Comparison of ENCODE assay signal across 17 cellular contexts in the genomic region with DNA sequence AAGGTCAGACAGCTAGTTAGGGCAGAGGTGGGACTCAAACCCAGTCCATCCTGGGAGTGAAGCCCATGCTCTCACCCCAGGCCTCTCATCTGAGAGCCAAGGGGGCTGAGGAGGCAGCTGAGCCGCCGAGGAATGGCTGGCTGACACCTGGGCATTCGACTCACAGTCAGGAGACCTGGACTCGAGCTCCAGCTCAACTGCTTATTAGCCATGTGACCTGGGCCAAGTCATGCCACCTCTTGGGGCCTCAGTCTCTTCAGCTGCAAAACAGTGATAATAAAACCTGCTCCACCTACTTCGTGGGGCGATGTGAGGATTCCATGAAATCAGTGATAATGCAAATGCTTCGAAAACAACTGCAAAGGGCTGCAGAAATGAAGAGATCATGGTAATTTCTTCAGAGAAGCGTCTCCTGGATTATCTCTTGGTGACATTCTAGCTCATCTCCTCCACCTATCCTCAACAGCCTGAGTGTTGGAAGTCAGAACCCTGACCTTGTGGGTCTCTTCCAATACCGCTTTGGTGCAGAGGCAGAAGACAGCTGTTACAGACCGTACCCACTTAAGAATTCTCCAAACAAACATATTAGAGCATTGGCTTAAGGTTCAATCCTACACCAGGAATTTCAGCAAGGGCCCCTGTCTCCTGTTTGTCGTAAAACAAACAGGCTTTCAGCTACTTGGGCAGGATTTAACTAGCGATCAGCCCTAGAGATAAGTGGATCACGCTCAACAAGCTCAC.
DNase-seq lines count a peak whose midpoint lies in the region; TF ChIP-seq lines count a peak whose summit lies in the region.
"Had no signal": no experiment of that assay in that cellular context is flagged by ENCODE, and none has a peak within 500 bp of the region (broad histone marks: within the 10 kb centered on the region; RNA-seq: fewer than 3 reads in every experiment).

No MANE protein-coding gene starts in this region.

- H2AFZ ChIP-seq in parathyroid adenoma: peak overlapping the region; percentile 41

- H3K9ac ChIP-seq in parathyroid adenoma: no peak overlapping the region

- no peaks in the 10 kb centered on the region for H3K27me3 ChIP-seq in parathyroid adenoma (ENCODE audit: control insufficient read depth, insufficient read depth, low read length)
- H3K27me3 ChIP-seq: esophagus squamous epithelium, right atrium auricular region had no signal

- DNase-seq in NCI-H2227 (lab: John Stamatoyannopoulos, UW; ENCODE audit: unreplicated experiment): peak; percentile 30
- DNase-seq in NCI-H2227 treated with DMSO at 0.1 percent for 48 hours (lab: John Stamatoyannopoulos, UW): no peak
- peak; percentile 30 for DNase-seq in HT-29 (ENCODE audit: low spot score)
- DNase-seq in foreskin melanocyte: no peak
- DNase-seq in kidney glomerular epithelial cell (lab: John Stamatoyannopoulos, UW): no peak
- DNase-seq in ecto neural progenitor cell (ENCODE audit: low spot score): no peak
- DNase-seq: ACHN; activated CD4-positive, CD25-positive, alpha-beta regulatory T cell treated with anti-CD3 and anti-CD28 coated beads, Interleukin-2, amount 50 U/mL, for 72 hours; activated effector memory CD4-positive, alpha-beta T cell treated with anti-CD3 and anti-CD28 coated beads, Interleukin-2, amount 50 U/mL, for 16 hours; central memory CD4-positive, alpha-beta T cell; DMS 273 treated with DMSO at 0.1 percent for 48 hours; esophagus squamous epithelium; Karpas-422; SHP77 had no signal

- H3K36me3 ChIP-seq in parathyroid adenoma (ENCODE audit: control insufficient read depth, insufficient read depth, low read length): no peaks in the 10 kb centered on the region
- H3K36me3 ChIP-seq: esophagus squamous epithelium, right atrium auricular region had no signal

- TF ChIP-seq CTCF in VCaP (conservative IDR thresholded peaks at IDR 0.05) (no peak), parathyroid adenoma (IDR thresholded peaks at IDR 0.05) (no peak)

- H3K4me1 ChIP-seq in parathyroid adenoma: no peaks in the 10 kb centered on the region
- H3K4me1 ChIP-seq: right atrium auricular region had no signal

- H3K79me2 ChIP-seq in parathyroid adenoma: no peaks in the 10 kb centered on the region

- H3K9me3 ChIP-seq in parathyroid adenoma (ENCODE audit: control insufficient read depth, low read length): no peaks in the 10 kb centered on the region
- H3K9me3 ChIP-seq: esophagus squamous epithelium, right atrium auricular region had no signal

- H3K4me3 ChIP-seq in parathyroid adenoma (ENCODE audit: low read depth, low read length): no peak overlapping the region
- H3K4me3 ChIP-seq: esophagus squamous epithelium, right atrium auricular region had no signal

- no peak overlapping the region for H3K4me2 ChIP-seq in parathyroid adenoma (ENCODE audit: low read length)

- peak overlapping the region; percentile 90 for H3K27ac ChIP-seq in VCaP
- no peak overlapping the region for H3K27ac ChIP-seq in parathyroid adenoma
- H3K27ac ChIP-seq: right atrium auricular region had no signal

Comparison
In these comparisons a context has a peak if more than half of its experiments do, and no peak if none do; other contexts are left out.
1. DNase-seq: peak in NCI-H2227 (single experiment) and HT-29 (single experiment); none in NCI-H2227 treated with DMSO at 0.1 percent for 48 hours (single experiment), foreskin melanocyte (single experiment), kidney glomerular epithelial cell (single experiment) and ecto neural progenitor cell (single experiment).